ENCODE assay signal across 9 cellular contexts in genomic region chr10:110353244-110354119, GRCh38. TPM values are rescaled to one million over a fixed set of nuclear protein-coding genes. Genes with fewer than 3 reads are reported as not detected.
DNase-seq lines count a peak whose midpoint lies in the region; ATAC-seq and TF ChIP-seq lines count a peak whose summit lies in the region.
"Had no signal": no experiment of that assay in that cellular context is flagged by ENCODE, and none has a peak within 500 bp of the region (broad histone marks: within the 10 kb centered on the region; RNA-seq: fewer than 3 reads in every experiment).

No MANE protein-coding gene starts in this region.

- CTCF ChIA-PET in MCF 10A (lab: Yijun Ruan, JAX) (interaction anchor here (0.7 to 4.6 kb wide), 26 partner anchors 8 to 237 kb away, joined by 3 to 64 read pairs (median 4); partner anchors contain the start of gene DUSP5), Calu3 (lab: Charles Lee) (interaction anchor here (0.6 to 2.1 kb wide), 7 partner anchors 27 to 148 kb away, joined by 3 to 10 read pairs (median 6); no protein-coding TSS in a partner anchor)

- peak; percentile 83 to 85 for ATAC-seq in natural killer cell treated with Interleukin-12 subunit alpha and Interleukin-12 subunit beta and Interleukin-15 and Interleukin-18, amount 100 ng/mL, for 72 hours
- ATAC-seq in GM18498 (IDR thresholded peaks at IDR 0.05; ENCODE audit: unreplicated experiment): no peak
- no peak for ATAC-seq in HG03571 (IDR thresholded peaks at IDR 0.05; ENCODE audit: unreplicated experiment)

- H3K36me3 Mint-ChIP-seq in MCF 10A (ENCODE audit: insufficient read depth, unreplicated experiment) (no peaks in the 10 kb centered on the region), Calu3 (ENCODE audit: insufficient read depth, unreplicated experiment) (no peaks in the 10 kb centered on the region)
- no peaks in the 10 kb centered on the region for H3K36me3 Mint-ChIP-seq in natural killer cell treated with Interleukin-12 subunit alpha and Interleukin-12 subunit beta and Interleukin-15 and Interleukin-18, amount 100 ng/mL, for 72 hours

- in situ Hi-C loops in GM23248 (cut with MboI): no loop called here

- POLR2A ChIA-PET in MCF 10A (lab: Yijun Ruan, JAX): interaction anchor here (0.9 to 9.1 kb wide), 15 partner anchors 8 to 146 kb away, joined by 3 to 108 read pairs (median 5); partner anchors contain the start of gene DUSP5

- H4K20me1 ChIP-seq in GM23248 (ENCODE audit: insufficient read depth): no peaks in the 10 kb centered on the region

- H3K4me3 Mint-ChIP-seq in MCF 10A (ENCODE audit: unreplicated experiment): peak overlapping the region; percentile 30
- H3K4me3 Mint-ChIP-seq in natural killer cell treated with Interleukin-12 subunit alpha and Interleukin-12 subunit beta and Interleukin-15 and Interleukin-18, amount 100 ng/mL, for 72 hours: peak overlapping the region; percentile 80
- H3K4me3 Mint-ChIP-seq in Calu3 (ENCODE audit: low read depth, unreplicated experiment): no peak overlapping the region
- H3K4me3 Mint-ChIP-seq: nephron had no signal

- TF ChIP-seq CTCF in MCF 10A (IDR thresholded peaks at IDR 0.05; ENCODE audit: unreplicated experiment) (no peak), prostate gland (IDR thresholded peaks at IDR 0.05) (no peak), Calu3 (IDR thresholded peaks at IDR 0.05; ENCODE audit: unreplicated experiment) (no peak)

- peak overlapping the region; percentile 55 for H3K4me2 ChIP-seq in GM23248 (ENCODE audit: unreplicated experiment)

- H3F3A ChIP-seq in GM23248 (ENCODE audit: insufficient read depth): peaks cover 37% of the 10 kb centered on the region

- H3K27ac Mint-ChIP-seq in MCF 10A (ENCODE audit: low read depth, unreplicated experiment) (peak overlapping the region; percentile 56), Calu3 (ENCODE audit: unreplicated experiment) (no peak overlapping the region)
- peak overlapping the region; percentile 91 to 93 for H3K27ac Mint-ChIP-seq in natural killer cell treated with Interleukin-12 subunit alpha and Interleukin-12 subunit beta and Interleukin-15 and Interleukin-18, amount 100 ng/mL, for 72 hours
- H3K27ac Mint-ChIP-seq: nephron had no signal

- TF ChIP-seq POLR2A in prostate gland (IDR thresholded peaks at IDR 0.05): no peak

- H3K4me3 ChIP-seq in GM23248 (peak overlapping the region; percentile 55), SJSA1 (no peak overlapping the region), prostate gland (no peak overlapping the region)

- H3K9me3 ChIP-seq in GM23248 (ENCODE audit: low read depth): no peaks in the 10 kb centered on the region
- no peaks in the 10 kb centered on the region for H3K9me3 ChIP-seq in SJSA1 (replicated peaks)
- H3K9me3 ChIP-seq in prostate gland: no peaks in the 10 kb centered on the region

- H3K36me3 ChIP-seq in GM23248 (ENCODE audit: low read depth) (no peaks in the 10 kb centered on the region), SJSA1 (no peaks in the 10 kb centered on the region), prostate gland (no peaks in the 10 kb centered on the region)

- peak overlapping the region; percentile 74 for H3K9ac ChIP-seq in GM23248

- 3 to 8% methylated on average over 13 to 14 of the region's 14 CpGs for WGBS in GM23248 (ENCODE audit: low coverage in 1 of 2, low lambda C conversion rate in 2 of 2, missing lambda C conversion rate in 2 of 2), 2 experiments
- WGBS in prostate gland: 17% methylated on average over 14 of the region's 14 CpGs

- peak overlapping the region; percentile 51 for H2AFZ ChIP-seq in GM23248

- no peaks in the 10 kb centered on the region for H3K79me2 ChIP-seq in GM23248 (ENCODE audit: insufficient read depth)

- peaks cover 48% of the 10 kb centered on the region for H3K4me1 ChIP-seq in GM23248 (ENCODE audit: insufficient read depth)
- H3K4me1 ChIP-seq in SJSA1 (replicated peaks): peaks cover 46% of the 10 kb centered on the region
- H3K4me1 ChIP-seq in prostate gland (replicated peaks): no peaks in the 10 kb centered on the region

- H3K27me3 ChIP-seq in GM23248 (replicated peaks; ENCODE audit: insufficient read depth) (no peaks in the 10 kb centered on the region), SJSA1 (replicated peaks) (no peaks in the 10 kb centered on the region), prostate gland (replicated peaks; ENCODE audit: insufficient read depth) (no peaks in the 10 kb centered on the region)

- H3K9me3 Mint-ChIP-seq in MCF 10A (ENCODE audit: unreplicated experiment) (no peaks in the 10 kb centered on the region), Calu3 (ENCODE audit: low read depth, unreplicated experiment) (no peaks in the 10 kb centered on the region)
- no peaks in the 10 kb centered on the region for H3K9me3 Mint-ChIP-seq in natural killer cell treated with Interleukin-12 subunit alpha and Interleukin-12 subunit beta and Interleukin-15 and Interleukin-18, amount 100 ng/mL, for 72 hours

- H3K27me3 Mint-ChIP-seq in MCF 10A (ENCODE audit: insufficient read depth, unreplicated experiment) (no peaks in the 10 kb centered on the region), Calu3 (ENCODE audit: unreplicated experiment) (no peaks in the 10 kb centered on the region)
- peaks cover 0 to 15% of the 10 kb centered on the region in 2 donors for H3K27me3 Mint-ChIP-seq in natural killer cell treated with Interleukin-12 subunit alpha and Interleukin-12 subunit beta and Interleukin-15 and Interleukin-18, amount 100 ng/mL, for 72 hours

- intact Hi-C loops in MCF 10A (cut with micrococcal nuclease): loop anchor here (1.0 kb wide), 7 partner anchors 42 to 247 kb away; no protein-coding TSS in a partner anchor
- intact Hi-C loops in prostate gland (cut with DNase I): no loop called here
- intact Hi-C loops in Calu3 (cut with micrococcal nuclease; ENCODE audit: unreplicated experiment): loop anchor here (2.0 kb wide), 1 partner anchor 147 kb away; no protein-coding TSS in a partner anchor

- peak; percentile 99 for DNase-seq in GM23248
- peak; percentile 79 to 80 for DNase-seq in SJSA1 (ENCODE audit: low read depth in 1 of 2, low spot score in 2 of 2)
- DNase-seq in MCF 10A (ENCODE audit: unreplicated experiment): peak; percentile 63
- peak; percentile 69 for DNase-seq in natural killer cell treated with Interleukin-12 subunit alpha and Interleukin-12 subunit beta and Interleukin-15 and Interleukin-18, amount 100 ng/mL, for 72 hours (ENCODE audit: low spot score)
- DNase-seq in prostate gland (ENCODE audit: low spot score): no peak
- DNase-seq in Calu3: no peak

- peak overlapping the region; percentile 94 for H3K27ac ChIP-seq in GM23248
- peak overlapping the region; percentile 65 for H3K27ac ChIP-seq in SJSA1
- H3K27ac ChIP-seq in prostate gland: no peak overlapping the region

- BruUV-seq in MCF 10A (replicated peaks; lab: Mats Ljungman, UMichigan): no TSS peak
- BruUV-seq in Calu3 (replicated peaks; lab: Mats Ljungman, UMichigan): no TSS peak

- H3K4me1 Mint-ChIP-seq in MCF 10A (ENCODE audit: insufficient read depth, unreplicated experiment): peaks cover 48% of the 10 kb centered on the region
- peaks cover 57% of the 10 kb centered on the region in 2 donors for H3K4me1 Mint-ChIP-seq in natural killer cell treated with Interleukin-12 subunit alpha and Interleukin-12 subunit beta and Interleukin-15 and Interleukin-18, amount 100 ng/mL, for 72 hours (ENCODE audit: low read depth in 2 of 2)
- peaks cover 26% of the 10 kb centered on the region for H3K4me1 Mint-ChIP-seq in Calu3 (ENCODE audit: low read depth, unreplicated experiment)

- H3K9me2 ChIP-seq in GM23248 (ENCODE audit: insufficient read depth): no peaks in the 10 kb centered on the region

RNA-seq across cellular contexts. Expression of gene SMNDC1, which starts 48.8 kb away (rescaled TPM):
- 5.1 and 5.3 TPM in 2 replicates for total RNA-seq in GM23248 (2014; rRNA removed; shearing (Covaris generic))
- polyA plus RNA-seq in GM23248 (2016; fragmentation: Nextera tagmentation; extraction: Ambion mirVana): 21.6 and 24.2 TPM in 2 replicates
- 4.0 and 6.6 TPM in 2 replicates for total RNA-seq in SJSA1 (2014; rRNA removed; shearing (Covaris generic))
- total RNA-seq in MCF 10A (2022) (46.6 and 48.2 TPM in 2 replicates), prostate gland (10 to 100 TPM in 1 of 2 donors, 1 to 10 TPM in 1; 8.0 to 11.0 TPM), Calu3 (2022) (28.4 and 32.8 TPM in 2 replicates)
- total RNA-seq in natural killer cell treated with Interleukin-12 subunit alpha and Interleukin-12 subunit beta and Interleukin-15 and Interleukin-18, amount 100 ng/mL, for 72 hours: 10 to 100 TPM; 39.7 to 41.8 TPM

Comparison
In these comparisons a context has a peak if more than half of its experiments do, and no peak if none do; other contexts are left out.
1. DNase-seq: peak in GM23248 (single experiment), SJSA1 (2 of 2), MCF 10A (single experiment) and natural killer cell treated with Interleukin-12 subunit alpha and Interleukin-12 subunit beta and Interleukin-15 and Interleukin-18, amount 100 ng/mL, for 72 hours (single experiment); none in prostate gland (single experiment) and Calu3 (single experiment).
2. H3K27ac ChIP-seq: peak in GM23248 (single experiment) and SJSA1 (single experiment); none in prostate gland (0 of 2).
3. ATAC-seq: peak in natural killer cell treated with Interleukin-12 subunit alpha and Interleukin-12 subunit beta and Interleukin-15 and Interleukin-18, amount 100 ng/mL, for 72 hours (2 of 2); none in GM18498 (single experiment) and HG03571 (single experiment).